ENCODE assay signal across 8 cellular contexts in genomic region chr10:91162495-91163268, GRCh38. TPM values are rescaled to one million over a fixed set of nuclear protein-coding genes. Genes with fewer than 3 reads are reported as not detected.
DNase-seq lines count a peak whose midpoint lies in the region; ATAC-seq and TF ChIP-seq lines count a peak whose summit lies in the region.

No MANE protein-coding gene starts in this region.

- peak overlapping the region; percentile 91 to 95 (median 93) for H3K9ac ChIP-seq in skeletal muscle tissue (ENCODE audit: low read depth in 1 of 3, low read length in 3 of 3)

- ATAC-seq in GM21825 (IDR thresholded peaks at IDR 0.05; ENCODE audit: unreplicated experiment) = peak; percentile 59

- peaks cover 7 to 15% (median 8%) of the 10 kb centered on the region in 3 donors for H3K4me1 ChIP-seq in skeletal muscle tissue (ENCODE audit: control insufficient read depth in 3 of 3, insufficient read depth in 3 of 3, low read length in 3 of 3)

- H3K27ac ChIP-seq in skeletal muscle tissue (ENCODE audit: low read depth, low read length) = peak overlapping the region; percentile 93

- H3K4me3 ChIP-seq in GM06990 (replicated peaks; ENCODE audit: low read depth, low read length) (peak overlapping the region; percentile 80), cardiac fibroblast (replicated peaks in 1 of 2; ENCODE audit: low read depth in 2 of 2, low read length in 2 of 2) (peak overlapping the region; percentile 67 to 70), skeletal muscle tissue (ENCODE audit: low read length in 3 of 3) (peak overlapping the region; percentile 78 to 86 (median 85))

- H3K36me3 ChIP-seq in GM06990 (ENCODE audit: control insufficient read depth, insufficient read depth, low read length) (no peaks in the 10 kb centered on the region), skeletal muscle tissue (ENCODE audit: control insufficient read depth in 3 of 3, insufficient read depth in 3 of 3, low read length in 3 of 3) (no peaks in the 10 kb centered on the region)

- TF ChIP-seq CTCF in GM06990 (IDR thresholded peaks at IDR 0.05; ENCODE audit: insufficient read depth, low read length, poor library complexity, severe bottlenecking) (no peak), cardiac fibroblast (IDR thresholded peaks at IDR 0.05; ENCODE audit: low read depth, low read length) (no peak)

- peak; percentile 76 for DNase-seq in GM06990 (ENCODE audit: extremely low read depth, insufficient read length)
- DNase-seq in LHCN-M2 (ENCODE audit: low read depth) = peak; percentile 63
- peak; percentile 55 for DNase-seq in activated CD4-positive, CD25-positive, alpha-beta regulatory T cell treated with anti-CD3 and anti-CD28 coated beads, Interleukin-2, amount 50 U/mL, for 16 hours (ENCODE audit: low read depth, low spot score)
- DNase-seq in cardiac fibroblast (ENCODE audit: low read depth in 2 of 2) = peak; percentile 39 to 75
- DNase-seq in iPS-NIHi7 (ENCODE audit: extremely low spot score) = peak; percentile 54
- DNase-seq in UCSD-AML1 (lab: John Stamatoyannopoulos, UW; ENCODE audit: unreplicated experiment) = no peak

- H3K27me3 ChIP-seq in GM06990 (replicated peaks; ENCODE audit: control insufficient read depth, insufficient read depth, low read length) (no peaks in the 10 kb centered on the region), skeletal muscle tissue (ENCODE audit: control insufficient read depth in 3 of 3, insufficient read depth in 3 of 3, low read length in 3 of 3) (no peaks in the 10 kb centered on the region)

- H3K9me3 ChIP-seq in skeletal muscle tissue (ENCODE audit: control insufficient read depth in 3 of 3, low read length in 3 of 3) = no peaks in the 10 kb centered on the region

RNA-seq across cellular contexts. Expression of gene PCGF5, which starts 57.8 kb away (rescaled TPM):
- total RNA-seq in LHCN-M2 (2014; rRNA removed) (21.0 and 27.1 TPM in 2 replicates), skeletal muscle tissue (16.2 TPM)
- polyA plus RNA-seq in LHCN-M2 (2012) = 13.9 TPM
